In genomic region chr22:45882881-45883810, GRCh38 we compare ENCODE assay signal across 1 cellular context.
TF ChIP-seq lines count a peak whose summit lies in the region.

No MANE protein-coding gene starts in this region.

TF ChIP-seq in HepG2, 621 proteins besides CTCF, POLR2A, EP300 and RAD21 (continued from another document):
- TF ChIP-seq, protein P1, sequence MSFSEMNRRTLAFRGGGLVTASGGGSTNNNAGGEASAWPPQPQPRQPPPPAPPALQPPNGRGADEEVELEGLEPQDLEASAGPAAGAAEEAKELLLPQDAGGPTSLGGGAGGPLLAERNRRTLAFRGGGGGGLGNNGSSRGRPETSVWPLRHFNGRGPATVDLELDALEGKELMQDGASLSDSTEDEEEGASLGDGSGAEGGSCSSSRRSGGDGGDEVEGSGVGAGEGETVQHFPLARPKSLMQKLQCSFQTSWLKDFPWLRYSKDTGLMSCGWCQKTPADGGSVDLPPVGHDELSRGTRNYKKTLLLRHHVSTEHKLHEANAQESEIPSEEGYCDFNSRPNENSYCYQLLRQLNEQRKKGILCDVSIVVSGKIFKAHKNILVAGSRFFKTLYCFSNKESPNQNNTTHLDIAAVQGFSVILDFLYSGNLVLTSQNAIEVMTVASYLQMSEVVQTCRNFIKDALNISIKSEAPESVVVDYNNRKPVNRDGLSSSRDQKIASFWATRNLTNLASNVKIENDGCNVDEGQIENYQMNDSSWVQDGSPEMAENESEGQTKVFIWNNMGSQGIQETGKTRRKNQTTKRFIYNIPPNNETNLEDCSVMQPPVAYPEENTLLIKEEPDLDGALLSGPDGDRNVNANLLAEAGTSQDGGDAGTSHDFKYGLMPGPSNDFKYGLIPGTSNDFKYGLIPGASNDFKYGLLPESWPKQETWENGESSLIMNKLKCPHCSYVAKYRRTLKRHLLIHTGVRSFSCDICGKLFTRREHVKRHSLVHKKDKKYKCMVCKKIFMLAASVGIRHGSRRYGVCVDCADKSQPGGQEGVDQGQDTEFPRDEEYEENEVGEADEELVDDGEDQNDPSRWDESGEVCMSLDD (CRISPR knock-in tag; IDR thresholded peaks at IDR 0.05; ENCODE audit: borderline replicate concordance) = no peak
